ENCODE assay signal across 21 cellular contexts in genomic region chr21:42001781-42002180, GRCh38. TPM values are rescaled to one million over a fixed set of nuclear protein-coding genes. Genes with fewer than 3 reads are reported as not detected.
A peak's percentile ranks its signal among the peaks of the same experiment; 100 is the strongest.
DNase-seq lines count a peak whose midpoint lies in the region.
"Had no signal": no experiment of that assay in that cellular context is flagged by ENCODE, and none has a peak within 500 bp of the region (broad histone marks: within the 10 kb centered on the region; RNA-seq: fewer than 3 reads in every experiment).

No MANE protein-coding gene starts in this region.

- H3K27ac ChIP-seq in GM23248 (peak overlapping the region; percentile 90), trophoblast cell (ENCODE audit: low read depth, low read length) (no peak overlapping the region)
- H3K27ac ChIP-seq: A549, coronary artery, heart left ventricle, lower lobe of right lung, right atrium auricular region, upper lobe of left lung, WERI-Rb-1 had no signal

- no peak overlapping the region for H2BK120ac ChIP-seq in trophoblast cell (ENCODE audit: insufficient read depth, low read length, poor library complexity)

- H3F3A ChIP-seq in GM23248 (ENCODE audit: insufficient read depth), result peaks cover 45% of the 10 kb centered on the region

- H3K27ac Mint-ChIP-seq in activated CD4-positive, alpha-beta T cell treated with anti-CD3 and anti-CD28 coated beads, Interleukin-2, amount 10 ng/mL, durations not matched to agents 24 days and 14 days, result peak overlapping the region; percentile 94
- H3K27ac Mint-ChIP-seq in activated naive CD8-positive, alpha-beta T cell, result peak overlapping the region; percentile 94

- H3K36me3 ChIP-seq in GM23248 (ENCODE audit: low read depth), result peaks cover 18% of the 10 kb centered on the region; the same call in 1 of the 2 replicates
- peaks cover 0 to under 1% of the 10 kb centered on the region in 2 experiments for H3K36me3 ChIP-seq in trophoblast cell (ENCODE audit: control insufficient read depth in 1 of 2, insufficient read depth in 2 of 2, low read length in 2 of 2)
- H3K36me3 ChIP-seq: right atrium auricular region had no signal

- H3K18ac ChIP-seq in trophoblast cell (ENCODE audit: low read length), result no peak overlapping the region

- H3K4me3 Mint-ChIP-seq in activated CD4-positive, alpha-beta T cell treated with anti-CD3 and anti-CD28 coated beads, Interleukin-2, amount 10 ng/mL, durations not matched to agents 24 days and 14 days, result peak overlapping the region; percentile 57
- peak overlapping the region; percentile 48 for H3K4me3 Mint-ChIP-seq in activated naive CD8-positive, alpha-beta T cell

- H2AFZ ChIP-seq in GM23248, result no peak overlapping the region
- H2AFZ ChIP-seq in trophoblast cell (ENCODE audit: insufficient read depth, low read length, poor library complexity), result no peak overlapping the region

- H3K9me3 Mint-ChIP-seq in activated CD4-positive, alpha-beta T cell treated with anti-CD3 and anti-CD28 coated beads, Interleukin-2, amount 10 ng/mL, durations not matched to agents 24 days and 14 days, result peaks cover 18% of the 10 kb centered on the region
- no peaks in the 10 kb centered on the region for H3K9me3 Mint-ChIP-seq in activated naive CD8-positive, alpha-beta T cell (ENCODE audit: low read depth)

- peaks cover 2% of the 10 kb centered on the region for H3K27me3 Mint-ChIP-seq in activated CD4-positive, alpha-beta T cell treated with anti-CD3 and anti-CD28 coated beads, Interleukin-2, amount 10 ng/mL, durations not matched to agents 24 days and 14 days
- H3K27me3 Mint-ChIP-seq in activated naive CD8-positive, alpha-beta T cell, result no peaks in the 10 kb centered on the region
- H3K27me3 Mint-ChIP-seq: activated CD8-positive, alpha-beta memory T cell treated with anti-CD3 and anti-CD28 coated beads, Interleukin-2, amount 10 ng/mL, durations not matched to agents 7 days and 5 days had no signal

- H4K8ac ChIP-seq in trophoblast cell (ENCODE audit: low read depth, low read length), result no peak overlapping the region

- no peaks in the 10 kb centered on the region for H4K20me1 ChIP-seq in GM23248 (ENCODE audit: insufficient read depth)

- WGBS in GM23248 (ENCODE audit: low coverage in 1 of 2, low lambda C conversion rate in 2 of 2, missing lambda C conversion rate in 2 of 2), 2 experiments, result 96 to 100% methylated on average over 2 of the region's 2 CpGs
- no CpG with 5 or more reads among the region's 2 CpGs for WGBS in trophoblast cell (ENCODE audit: extremely low coverage, insufficient coverage, insufficient read length)

- H3K4me1 ChIP-seq in GM23248 (ENCODE audit: insufficient read depth), result peaks cover 32% of the 10 kb centered on the region
- peaks cover 0 to 2% of the 10 kb centered on the region in 2 experiments for H3K4me1 ChIP-seq in trophoblast cell (ENCODE audit: control insufficient read depth in 1 of 2, insufficient read depth in 2 of 2, low read length in 2 of 2)
- H3K4me1 ChIP-seq: lower lobe of right lung, right atrium auricular region had no signal

- intact Hi-C loops in activated CD4-positive, alpha-beta T cell treated with anti-CD3 and anti-CD28 coated beads, Interleukin-2, amount 10 ng/mL, durations not matched to agents 24 days and 14 days (cut with micrococcal nuclease), result loop anchor here (1.0 to 5.0 kb wide), 11 partner anchors 9 to 639 kb away; partner anchors contain the start of genes MX1, MX2, PRDM15 and ZBTB21

- peaks cover 81% of the 10 kb centered on the region for H3K79me2 ChIP-seq in GM23248 (ENCODE audit: insufficient read depth)
- no peaks in the 10 kb centered on the region for H3K79me2 ChIP-seq in trophoblast cell (ENCODE audit: control insufficient read depth, insufficient read depth, low read length, poor library complexity)

- H4K91ac ChIP-seq in trophoblast cell (ENCODE audit: low read depth, low read length), result no peak overlapping the region

- peaks cover 66% of the 10 kb centered on the region for H3K36me3 Mint-ChIP-seq in activated CD4-positive, alpha-beta T cell treated with anti-CD3 and anti-CD28 coated beads, Interleukin-2, amount 10 ng/mL, durations not matched to agents 24 days and 14 days (ENCODE audit: low read depth)
- H3K36me3 Mint-ChIP-seq in activated naive CD8-positive, alpha-beta T cell, result peaks cover 25% of the 10 kb centered on the region

- H3K9me3 ChIP-seq in GM23248 (ENCODE audit: low read depth), result no peaks in the 10 kb centered on the region
- H3K9me3 ChIP-seq in trophoblast cell (ENCODE audit: insufficient read depth, low read depth, low read length), result no peaks in the 10 kb centered on the region
- H3K9me3 ChIP-seq: A549, heart left ventricle, lower lobe of right lung, right atrium auricular region, upper lobe of left lung had no signal

- H4K12ac ChIP-seq in trophoblast cell (ENCODE audit: low read depth, low read length), result no peak overlapping the region

- H2BK12ac ChIP-seq in trophoblast cell (ENCODE audit: low read length), result no peak overlapping the region

- H3K4me3 ChIP-seq in GM23248 (peak overlapping the region; percentile 35; the same call in 1 of the 2 replicates), trophoblast cell (ENCODE audit: low read depth, low read length) (no peak overlapping the region)
- H3K4me3 ChIP-seq: A549, coronary artery, heart left ventricle, lower lobe of right lung, right atrium auricular region, upper lobe of left lung had no signal

- no peak for DNase-seq in activated CD4-positive, alpha-beta T cell treated with anti-CD3 and anti-CD28 coated beads, Interleukin-2, amount 10 ng/mL, durations not matched to agents 24 days and 14 days
- no peak for DNase-seq in activated CD4-positive, alpha-beta T cell treated with anti-CD3 and anti-CD28 coated beads for 4 hours
- DNase-seq in GM23248 (no peak), trophoblast cell (peak; percentile 89 to 92), HCEC 1CT (no peak), inferior parietal cortex (ENCODE audit: extremely low spot score) (no peak), NCI-H2107 treated with DMSO at 0.1 percent for 48 hours (lab: John Stamatoyannopoulos, UW; ENCODE audit: unreplicated experiment) (no peak)
- DNase-seq: C1 segment of cervical spinal cord, heart left ventricle, lower lobe of right lung, NCI-H1105, NCI-H2081, NCI-H510A, Right ventricle myocardium superior, upper lobe of left lung, WERI-Rb-1 had no signal

- H3K9ac ChIP-seq in GM23248 (peak overlapping the region; percentile 70), trophoblast cell (ENCODE audit: low read length) (no peak overlapping the region)

- H3K9me2 ChIP-seq in GM23248 (ENCODE audit: insufficient read depth), result no peaks in the 10 kb centered on the region

- H3K4me2 ChIP-seq in GM23248 (ENCODE audit: unreplicated experiment), result peak overlapping the region; percentile 59
- no peak overlapping the region for H3K4me2 ChIP-seq in trophoblast cell (ENCODE audit: low read length)

- no peak overlapping the region for H3K4ac ChIP-seq in trophoblast cell (ENCODE audit: low read depth, low read length)

- H3K27me3 ChIP-seq in GM23248 (replicated peaks; ENCODE audit: insufficient read depth), result no peaks in the 10 kb centered on the region
- no peaks in the 10 kb centered on the region for H3K27me3 ChIP-seq in trophoblast cell (ENCODE audit: insufficient read depth, low read length)
- H3K27me3 ChIP-seq: heart left ventricle, right atrium auricular region, upper lobe of left lung had no signal

- no peak overlapping the region for H2AK5ac ChIP-seq in trophoblast cell (ENCODE audit: low read length)

- peaks cover 48% of the 10 kb centered on the region for H3K4me1 Mint-ChIP-seq in activated CD4-positive, alpha-beta T cell treated with anti-CD3 and anti-CD28 coated beads, Interleukin-2, amount 10 ng/mL, durations not matched to agents 24 days and 14 days
- peaks cover 56% of the 10 kb centered on the region for H3K4me1 Mint-ChIP-seq in activated naive CD8-positive, alpha-beta T cell (ENCODE audit: low read depth)

- no peak overlapping the region for H2BK5ac ChIP-seq in trophoblast cell (ENCODE audit: low read depth, low read length, poor library complexity)

- no peak overlapping the region for H3K14ac ChIP-seq in trophoblast cell (ENCODE audit: low read length)

- in situ Hi-C loops in GM23248 (cut with MboI), result no loop called here

- no peaks in the 10 kb centered on the region for H3K79me1 ChIP-seq in trophoblast cell (ENCODE audit: low read length)

- no peak overlapping the region for H3K23ac ChIP-seq in trophoblast cell (ENCODE audit: low read length)

RNA-seq across cellular contexts. Expression of gene ZBTB21, which starts 8.4 kb away (rescaled TPM):
- 35.3 and 38.1 TPM in 2 replicates for total RNA-seq in activated CD4-positive, alpha-beta T cell treated with anti-CD3 and anti-CD28 coated beads, Interleukin-2, amount 10 ng/mL, durations not matched to agents 24 days and 14 days
- 10.6 and 10.7 TPM in 2 replicates for total RNA-seq in GM23248 (2014; rRNA removed; shearing (Covaris generic))
- 9.1 and 10.7 TPM in 2 replicates for polyA plus RNA-seq in GM23248 (2016; fragmentation: Nextera tagmentation; extraction: Ambion mirVana)
- 7.5 TPM in 2 replicates for polyA plus RNA-seq in trophoblast cell (2013)

RNA-seq across cellular contexts. Expression of gene C2CD2, which starts 48.0 kb away (rescaled TPM):
- 9.3 and 10.6 TPM in 2 replicates for total RNA-seq in activated CD4-positive, alpha-beta T cell treated with anti-CD3 and anti-CD28 coated beads, Interleukin-2, amount 10 ng/mL, durations not matched to agents 24 days and 14 days
- total RNA-seq in GM23248 (2014; rRNA removed; shearing (Covaris generic)), result 11.5 and 12.2 TPM in 2 replicates
- polyA plus RNA-seq in GM23248 (2016; fragmentation: Nextera tagmentation; extraction: Ambion mirVana), result 5.9 and 7.6 TPM in 2 replicates
- 5.3 and 5.6 TPM in 2 replicates for polyA plus RNA-seq in trophoblast cell (2013)

Comparison
In these comparisons a context has a peak if more than half of its experiments do, and no peak if none do; other contexts are left out.
1. DNase-seq: peak in trophoblast cell (2 of 2); none in activated CD4-positive, alpha-beta T cell treated with anti-CD3 and anti-CD28 coated beads, Interleukin-2, amount 10 ng/mL, durations not matched to agents 24 days and 14 days (single experiment), activated CD4-positive, alpha-beta T cell treated with anti-CD3 and anti-CD28 coated beads for 4 hours (0 of 2), GM23248 (single experiment), HCEC 1CT (single experiment), inferior parietal cortex (single experiment) and NCI-H2107 treated with DMSO at 0.1 percent for 48 hours (single experiment).